8 cellular contexts compared by ENCODE assay signal in the genomic region with DNA sequence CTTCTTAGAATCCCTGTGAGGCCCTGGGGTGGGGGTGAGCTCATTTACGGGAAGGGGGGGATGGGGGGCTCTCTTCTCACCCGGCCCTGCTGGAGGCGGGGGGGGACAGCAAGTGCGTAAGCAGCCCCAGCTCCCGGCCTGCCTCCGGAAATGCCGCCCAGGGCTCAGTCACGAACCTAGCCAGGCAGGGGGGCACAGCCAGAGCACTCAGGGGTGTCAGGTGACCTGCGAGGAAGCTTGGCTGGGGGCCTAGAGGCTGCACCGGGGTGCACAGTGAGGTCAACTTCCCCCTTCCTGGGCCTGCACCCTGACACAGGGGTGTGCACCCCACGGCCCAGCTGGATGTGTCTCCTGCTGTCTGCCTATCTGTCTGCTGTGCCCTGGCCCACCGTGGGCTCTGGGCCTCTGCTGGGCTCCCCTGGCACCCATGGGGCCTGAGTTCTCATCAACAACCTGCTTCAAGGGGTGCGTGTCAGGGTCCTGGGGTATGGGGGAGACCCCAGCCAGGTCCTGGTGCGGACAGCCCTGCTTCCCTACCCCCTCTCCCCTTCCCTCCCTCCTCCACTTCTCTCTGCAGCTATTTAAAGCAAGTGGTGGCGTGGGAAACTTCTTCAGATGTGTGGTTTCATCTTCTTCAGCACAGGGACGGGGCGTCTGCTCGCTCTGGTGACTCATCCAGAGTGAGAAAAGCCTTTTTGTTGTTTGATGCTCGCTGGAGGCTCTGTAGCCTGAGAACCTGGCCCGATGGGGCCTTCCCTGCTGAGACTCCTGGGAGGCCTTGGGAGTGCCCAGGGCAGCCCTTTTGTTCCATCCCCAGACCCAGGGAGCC.
A peak's percentile ranks its signal among the peaks of the same experiment; 100 is the strongest.
DNase-seq lines count a peak whose midpoint lies in the region; ATAC-seq and TF ChIP-seq lines count a peak whose summit lies in the region.

No MANE protein-coding gene starts in this region.

- peaks cover 97% of the 10 kb centered on the region for H3K4me1 Mint-ChIP-seq in activated naive CD4-positive, alpha-beta T cell treated with anti-CD3 and anti-CD28 coated beads, Interleukin-2, amount 10 ng/mL, durations not matched to agents 7 days and 5 days

- in situ Hi-C loops in SK-MEL-5 (cut with HindIII; ENCODE audit: low pct_unique_long_range_greater_than_20kb, low sequenced_read_pairs), result loop anchor here (25.0 kb wide), 1 partner anchor 110 kb away; no protein-coding TSS in a partner anchor

- H3K4me1 ChIP-seq in heart right ventricle, result peaks cover 7 to 50% (median 13%) of the 10 kb centered on the region in 9 donors

- WGBS in heart right ventricle, 2 donors, result 26 to 27% methylated on average over 18 to 20 of the region's 20 CpGs

- ATAC-seq in GM19035 (IDR thresholded peaks at IDR 0.05; ENCODE audit: unreplicated experiment) (peak; percentile 77), HG03196 (IDR thresholded peaks at IDR 0.05; ENCODE audit: unreplicated experiment) (peak; percentile 64), heart right ventricle (peak; percentile 53 to 86 (median 76)), sciatic nerve (peak; percentile 82)

- peak overlapping the region in 3 of 10 donors; percentile 41 to 84 (median 45) for H3K27ac ChIP-seq in heart right ventricle

- peak overlapping the region; percentile 99 for H3K27ac Mint-ChIP-seq in activated naive CD4-positive, alpha-beta T cell treated with anti-CD3 and anti-CD28 coated beads, Interleukin-2, amount 10 ng/mL, durations not matched to agents 7 days and 5 days

- H3K4me3 ChIP-seq in heart right ventricle, result peak overlapping the region in 1 of 10 donors; percentile 28

- TF ChIP-seq CTCF in heart right ventricle (IDR thresholded peaks at IDR 0.05), result no peak

- H3K4me3 Mint-ChIP-seq in activated naive CD4-positive, alpha-beta T cell treated with anti-CD3 and anti-CD28 coated beads, Interleukin-2, amount 10 ng/mL, durations not matched to agents 7 days and 5 days, result peak overlapping the region; percentile 70

- no peaks in the 10 kb centered on the region for H3K9me3 ChIP-seq in heart right ventricle

- intact Hi-C loops in heart right ventricle (cut with DNase I), result no loop called here
- intact Hi-C loops in sciatic nerve (cut with DNase I), result no loop called here

- H3K9me3 Mint-ChIP-seq in activated naive CD4-positive, alpha-beta T cell treated with anti-CD3 and anti-CD28 coated beads, Interleukin-2, amount 10 ng/mL, durations not matched to agents 7 days and 5 days, result no peaks in the 10 kb centered on the region

- H3K27me3 Mint-ChIP-seq in activated naive CD4-positive, alpha-beta T cell treated with anti-CD3 and anti-CD28 coated beads, Interleukin-2, amount 10 ng/mL, durations not matched to agents 7 days and 5 days, result no peaks in the 10 kb centered on the region

- H3K36me3 Mint-ChIP-seq in activated naive CD4-positive, alpha-beta T cell treated with anti-CD3 and anti-CD28 coated beads, Interleukin-2, amount 10 ng/mL, durations not matched to agents 7 days and 5 days, result no peaks in the 10 kb centered on the region

- CTCF ChIA-PET in activated naive CD4-positive, alpha-beta T cell treated with anti-CD3 and anti-CD28 coated beads, Interleukin-2, amount 10 ng/mL, durations not matched to agents 7 days and 5 days (lab: Charles Lee), result interaction anchor here (0.7 to 3.1 kb wide), 7 partner anchors 9 to 58 kb away, joined by 3 to 45 read pairs (median 3); no protein-coding TSS in a partner anchor

- peak; percentile 83 for DNase-seq in AG08396 (ENCODE audit: low spot score)
- peak; percentile 99 for DNase-seq in SK-MEL-5 (ENCODE audit: low read depth, low spot score)
- peak; percentile 98 for DNase-seq in activated naive CD4-positive, alpha-beta T cell treated with anti-CD3 and anti-CD28 coated beads, Interleukin-2, amount 10 ng/mL, durations not matched to agents 7 days and 5 days
- peak; percentile 41 to 57 for DNase-seq in heart right ventricle
- DNase-seq in sciatic nerve (ENCODE audit: low spot score), result peak; percentile 66
- DNase-seq in NCI-H510A (lab: John Stamatoyannopoulos, UW), result no peak

- peaks cover 0 to 9% (median 3%) of the 10 kb centered on the region in 7 donors for H3K27me3 ChIP-seq in heart right ventricle

- no peaks in the 10 kb centered on the region for H3K36me3 ChIP-seq in heart right ventricle
